Comparison of ENCODE assay signal across 10 cellular contexts in the genomic region with DNA sequence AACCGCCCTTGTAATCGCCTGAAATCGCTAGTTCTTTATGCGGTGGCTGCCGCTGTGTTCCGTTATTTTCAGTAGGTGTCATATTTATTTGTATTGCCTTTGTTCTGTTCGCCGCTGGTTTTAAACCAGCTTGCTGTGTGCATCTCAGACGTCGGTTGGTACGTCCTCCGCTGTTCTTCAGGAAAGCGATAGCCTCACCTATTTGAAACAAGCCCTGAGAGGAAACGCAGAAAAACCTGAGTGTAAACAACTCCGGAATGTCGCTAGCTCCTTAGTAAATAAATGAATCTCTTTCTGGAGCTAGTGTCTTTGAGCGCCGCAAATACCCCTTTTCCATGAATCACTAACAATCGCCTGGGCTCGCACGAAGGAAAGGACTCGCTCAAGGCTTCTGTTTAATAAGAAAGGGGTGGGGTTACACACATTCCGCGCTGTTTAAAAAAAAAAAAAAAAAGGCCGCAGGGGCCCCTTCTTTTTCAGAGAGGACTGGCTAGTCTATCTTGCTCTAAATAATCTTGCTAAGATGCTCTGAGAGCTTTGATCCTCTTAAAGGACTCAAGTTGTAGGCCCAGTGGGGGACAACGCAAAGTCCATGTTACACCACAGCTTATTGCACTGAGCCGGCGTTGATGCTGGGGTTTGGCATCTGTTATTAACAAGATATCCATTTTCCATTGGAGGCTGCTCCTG. TPM values are rescaled to one million over a fixed set of nuclear protein-coding genes. Genes with fewer than 3 reads are reported as not detected.
A peak's percentile ranks its signal among the peaks of the same experiment; 100 is the strongest.
DNase-seq lines count a peak whose midpoint lies in the region; ATAC-seq lines count a peak whose summit lies in the region.
"Had no signal": no experiment of that assay in that cellular context is flagged by ENCODE, and none has a peak within 500 bp of the region (broad histone marks: within the 10 kb centered on the region; RNA-seq: fewer than 3 reads in every experiment).

No MANE protein-coding gene starts in this region.

- peaks cover 8% of the 10 kb centered on the region for H3K4me1 ChIP-seq in thymus (ENCODE audit: control insufficient read depth, insufficient read depth, low read length)

- peaks cover 99% of the 10 kb centered on the region for H3K27me3 Mint-ChIP-seq in activated naive CD4-positive, alpha-beta T cell treated with anti-CD3 and anti-CD28 coated beads, Interleukin-2, amount 10 ng/mL, durations not matched to agents 7 days and 5 days
- H3K27me3 Mint-ChIP-seq in activated T-helper 1 cell treated with anti-CD3 and anti-CD28 coated beads, Interleukin-12 subunit alpha, Interleukin-12 subunit beta, Interleukin-2, Interleukin-4 antibody, amounts not matched to agents 30 ng/mL and 10 ng/mL and 1 ng/mL, durations not matched to agents 14 hours and 24 hours and 36 hours (ENCODE audit: insufficient read depth), result peaks cover 79% of the 10 kb centered on the region

- no peaks in the 10 kb centered on the region for H3K9me3 ChIP-seq in thymus (ENCODE audit: control insufficient read depth)

- peaks cover 3% of the 10 kb centered on the region for H3K36me3 Mint-ChIP-seq in activated naive CD4-positive, alpha-beta T cell treated with anti-CD3 and anti-CD28 coated beads, Interleukin-2, amount 10 ng/mL, durations not matched to agents 7 days and 5 days
- H3K36me3 Mint-ChIP-seq in activated T-helper 1 cell treated with anti-CD3 and anti-CD28 coated beads, Interleukin-12 subunit alpha, Interleukin-12 subunit beta, Interleukin-2, Interleukin-4 antibody, amounts not matched to agents 30 ng/mL and 10 ng/mL and 1 ng/mL, durations not matched to agents 14 hours and 24 hours and 36 hours (ENCODE audit: low read depth), result peaks cover 2% of the 10 kb centered on the region

- ATAC-seq in HG02759 (IDR thresholded peaks at IDR 0.05; ENCODE audit: unreplicated experiment), result no peak

- H3K27me3 ChIP-seq in thymus (ENCODE audit: control insufficient read depth, insufficient read depth), result peaks cover 93% of the 10 kb centered on the region

- H3K4me3 Mint-ChIP-seq in activated naive CD4-positive, alpha-beta T cell treated with anti-CD3 and anti-CD28 coated beads, Interleukin-2, amount 10 ng/mL, durations not matched to agents 7 days and 5 days, result peak overlapping the region; percentile 72
- peak overlapping the region; percentile 74 for H3K4me3 Mint-ChIP-seq in activated T-helper 1 cell treated with anti-CD3 and anti-CD28 coated beads, Interleukin-12 subunit alpha, Interleukin-12 subunit beta, Interleukin-2, Interleukin-4 antibody, amounts not matched to agents 30 ng/mL and 10 ng/mL and 1 ng/mL, durations not matched to agents 14 hours and 24 hours and 36 hours

- H3K4me1 Mint-ChIP-seq in activated naive CD4-positive, alpha-beta T cell treated with anti-CD3 and anti-CD28 coated beads, Interleukin-2, amount 10 ng/mL, durations not matched to agents 7 days and 5 days, result peaks cover 34% of the 10 kb centered on the region
- H3K4me1 Mint-ChIP-seq in activated T-helper 1 cell treated with anti-CD3 and anti-CD28 coated beads, Interleukin-12 subunit alpha, Interleukin-12 subunit beta, Interleukin-2, Interleukin-4 antibody, amounts not matched to agents 30 ng/mL and 10 ng/mL and 1 ng/mL, durations not matched to agents 14 hours and 24 hours and 36 hours (ENCODE audit: low read depth), result peaks cover 26% of the 10 kb centered on the region

- H3K9me3 Mint-ChIP-seq in activated naive CD4-positive, alpha-beta T cell treated with anti-CD3 and anti-CD28 coated beads, Interleukin-2, amount 10 ng/mL, durations not matched to agents 7 days and 5 days, result no peaks in the 10 kb centered on the region
- H3K9me3 Mint-ChIP-seq in activated T-helper 1 cell treated with anti-CD3 and anti-CD28 coated beads, Interleukin-12 subunit alpha, Interleukin-12 subunit beta, Interleukin-2, Interleukin-4 antibody, amounts not matched to agents 30 ng/mL and 10 ng/mL and 1 ng/mL, durations not matched to agents 14 hours and 24 hours and 36 hours, result no peaks in the 10 kb centered on the region

- no peaks in the 10 kb centered on the region for H3K36me3 ChIP-seq in thymus (ENCODE audit: control insufficient read depth, insufficient read depth)

- 6% methylated on average over 28 of the region's 28 CpGs for WGBS in thymus

- no peak overlapping the region for H3K27ac ChIP-seq in thymus (ENCODE audit: low read depth)
- H3K27ac ChIP-seq: C4-2B had no signal

- peak overlapping the region; percentile 40 for H3K4me3 ChIP-seq in thymus (ENCODE audit: low read length)

- peak overlapping the region; percentile 71 for H3K27ac Mint-ChIP-seq in activated naive CD4-positive, alpha-beta T cell treated with anti-CD3 and anti-CD28 coated beads, Interleukin-2, amount 10 ng/mL, durations not matched to agents 7 days and 5 days
- peak overlapping the region; percentile 68 for H3K27ac Mint-ChIP-seq in activated T-helper 1 cell treated with anti-CD3 and anti-CD28 coated beads, Interleukin-12 subunit alpha, Interleukin-12 subunit beta, Interleukin-2, Interleukin-4 antibody, amounts not matched to agents 30 ng/mL and 10 ng/mL and 1 ng/mL, durations not matched to agents 14 hours and 24 hours and 36 hours

- CTCF ChIA-PET in activated naive CD4-positive, alpha-beta T cell treated with anti-CD3 and anti-CD28 coated beads, Interleukin-2, amount 10 ng/mL, durations not matched to agents 7 days and 5 days (lab: Charles Lee), result interaction anchor here (0.8 to 1.8 kb wide), 4 partner anchors 11 to 422 kb away, joined by 3 to 5 read pairs (median 5); partner anchors contain the start of gene HOXD9

- DNase-seq in activated naive CD4-positive, alpha-beta T cell treated with anti-CD3 and anti-CD28 coated beads, Interleukin-2, amount 10 ng/mL, durations not matched to agents 7 days and 5 days, result no peak
- DNase-seq in activated naive CD4-positive, alpha-beta T cell treated with Interleukin-2 at 50 U/mL for 16 hours, result no peak
- DNase-seq in activated T-helper 1 cell treated with anti-CD3 and anti-CD28 coated beads, Interleukin-12 subunit alpha, Interleukin-12 subunit beta, Interleukin-2, Interleukin-4 antibody, amounts not matched to agents 30 ng/mL and 10 ng/mL and 1 ng/mL, durations not matched to agents 14 hours and 24 hours and 36 hours (ENCODE audit: low spot score), result no peak
- DNase-seq in kidney tubule cell (ENCODE audit: low spot score) (peak; percentile 69), SKM-1 treated with dmso at 0.1 percent for 144 hours (lab: John Stamatoyannopoulos, UW; ENCODE audit: unreplicated experiment) (no peak), AML-193 (lab: John Stamatoyannopoulos, UW) (no peak)
- DNase-seq: amniotic stem cell had no signal

- intact Hi-C loops in activated T-helper 1 cell treated with anti-CD3 and anti-CD28 coated beads, Interleukin-12 subunit alpha, Interleukin-12 subunit beta, Interleukin-2, Interleukin-4 antibody, amounts not matched to agents 30 ng/mL and 10 ng/mL and 1 ng/mL, durations not matched to agents 14 hours and 24 hours and 36 hours (cut with micrococcal nuclease), result loop anchor here (2.0 to 5.0 kb wide), 3 partner anchors 14 to 40 kb away; partner anchors contain the start of gene HOXD3

RNA-seq across cellular contexts. Expression of gene HOXD8, which starts 3.0 kb away (rescaled TPM):
- total RNA-seq in activated T-helper 1 cell treated with anti-CD3 and anti-CD28 coated beads, Interleukin-12 subunit alpha, Interleukin-12 subunit beta, Interleukin-2, Interleukin-4 antibody, amounts not matched to agents 30 ng/mL and 10 ng/mL and 1 ng/mL, durations not matched to agents 14 hours and 24 hours and 36 hours, result not detected in 2 replicates
- polyA plus RNA-seq in thymus, result 3.4 TPM

RNA-seq across cellular contexts. Expression of gene HOXD9, which starts 10.0 kb away (rescaled TPM):
- not detected in 2 replicates for total RNA-seq in activated T-helper 1 cell treated with anti-CD3 and anti-CD28 coated beads, Interleukin-12 subunit alpha, Interleukin-12 subunit beta, Interleukin-2, Interleukin-4 antibody, amounts not matched to agents 30 ng/mL and 10 ng/mL and 1 ng/mL, durations not matched to agents 14 hours and 24 hours and 36 hours
- 1.8 TPM for polyA plus RNA-seq in thymus

RNA-seq across cellular contexts. Expression of gene HOXD10, which starts 16.0 kb away (rescaled TPM):
- not detected in 2 replicates for total RNA-seq in activated T-helper 1 cell treated with anti-CD3 and anti-CD28 coated beads, Interleukin-12 subunit alpha, Interleukin-12 subunit beta, Interleukin-2, Interleukin-4 antibody, amounts not matched to agents 30 ng/mL and 10 ng/mL and 1 ng/mL, durations not matched to agents 14 hours and 24 hours and 36 hours
- 0.09 TPM for polyA plus RNA-seq in thymus

RNA-seq across cellular contexts. Expression of gene HOXD4, which starts 18.8 kb away (rescaled TPM):
- total RNA-seq in activated T-helper 1 cell treated with anti-CD3 and anti-CD28 coated beads, Interleukin-12 subunit alpha, Interleukin-12 subunit beta, Interleukin-2, Interleukin-4 antibody, amounts not matched to agents 30 ng/mL and 10 ng/mL and 1 ng/mL, durations not matched to agents 14 hours and 24 hours and 36 hours, result not detected in 2 replicates
- polyA plus RNA-seq in thymus, result 1.0 TPM

RNA-seq across cellular contexts. Expression of gene HOXD3, which starts 24.6 kb away (rescaled TPM):
- total RNA-seq in activated T-helper 1 cell treated with anti-CD3 and anti-CD28 coated beads, Interleukin-12 subunit alpha, Interleukin-12 subunit beta, Interleukin-2, Interleukin-4 antibody, amounts not matched to agents 30 ng/mL and 10 ng/mL and 1 ng/mL, durations not matched to agents 14 hours and 24 hours and 36 hours, result not detected in 2 replicates
- polyA plus RNA-seq in thymus, result 0.82 TPM
